ENCODE assay signal across 10 cellular contexts in genomic region chr1:156102634-156103511, GRCh38. TPM values are rescaled to one million over a fixed set of nuclear protein-coding genes. Genes with fewer than 3 reads are reported as not detected.
A peak's percentile ranks its signal among the peaks of the same experiment; 100 is the strongest.
DNase-seq lines count a peak whose midpoint lies in the region; ATAC-seq, FAIRE-seq and TF ChIP-seq lines count a peak whose summit lies in the region.
"Had no signal": no experiment of that assay in that cellular context is flagged by ENCODE, and none has a peak within 500 bp of the region (broad histone marks: within the 10 kb centered on the region; RNA-seq: fewer than 3 reads in every experiment).

No MANE protein-coding gene starts in this region.

- no peak overlapping the region for H3K23ac ChIP-seq in trophoblast cell (ENCODE audit: low read length)

- peak overlapping the region; percentile 95 for H4K91ac ChIP-seq in trophoblast cell (ENCODE audit: low read depth, low read length)

- H2AFZ ChIP-seq in OCI-LY3 (ENCODE audit: low read depth, low read length) = no peak overlapping the region
- no peak overlapping the region for H2AFZ ChIP-seq in endothelial cell of umbilical vein (ENCODE audit: low read depth, low read length)
- no peak overlapping the region for H2AFZ ChIP-seq in trophoblast cell (ENCODE audit: insufficient read depth, low read length, poor library complexity)

- H3K27ac ChIP-seq in OCI-LY3 (ENCODE audit: low read length) (no peak overlapping the region), endothelial cell of umbilical vein (ENCODE audit: insufficient read depth, low read depth, low read length) (peak overlapping the region; percentile 97), trophoblast cell (ENCODE audit: low read depth, low read length) (peak overlapping the region; percentile 78)

- H3K4ac ChIP-seq in trophoblast cell (ENCODE audit: low read depth, low read length) = peak overlapping the region; percentile 54

- no peaks in the 10 kb centered on the region for H3K36me3 ChIP-seq in OCI-LY3 (replicated peaks; ENCODE audit: low read depth, low read length)
- no peaks in the 10 kb centered on the region for H3K36me3 ChIP-seq in endothelial cell of umbilical vein (ENCODE audit: control insufficient read depth in 2 of 2, extremely low read depth in 1 of 2, insufficient read depth in 2 of 2, low read length in 2 of 2)
- peaks cover 3 to 10% of the 10 kb centered on the region in 2 experiments for H3K36me3 ChIP-seq in trophoblast cell (ENCODE audit: control insufficient read depth in 1 of 2, insufficient read depth in 2 of 2, low read length in 2 of 2)

- peak overlapping the region; percentile 11 for H2AK5ac ChIP-seq in trophoblast cell (ENCODE audit: low read length)

- no CpG with 5 or more reads among the region's 16 CpGs for WGBS in trophoblast cell (ENCODE audit: extremely low coverage, insufficient coverage, insufficient read length)

- H3K4me3 ChIP-seq in OCI-LY3 (ENCODE audit: low read length) = no peak overlapping the region
- H3K4me3 ChIP-seq in endothelial cell of umbilical vein (replicated peaks in 1 of 3; ENCODE audit: insufficient read depth in 1 of 3, low read depth in 1 of 3, low read length in 3 of 3) = no peak overlapping the region
- no peak overlapping the region for H3K4me3 ChIP-seq in trophoblast cell (ENCODE audit: low read depth, low read length)

- TF ChIP-seq POLR2A in endothelial cell of umbilical vein (IDR thresholded peaks at IDR 0.05; ENCODE audit: low read depth, low read length) = no peak

- H3K79me2 ChIP-seq in OCI-LY3 (ENCODE audit: low read length) (no peaks in the 10 kb centered on the region), endothelial cell of umbilical vein (ENCODE audit: control insufficient read depth, insufficient read depth, low read length) (no peaks in the 10 kb centered on the region), trophoblast cell (ENCODE audit: control insufficient read depth, insufficient read depth, low read length, poor library complexity) (peaks cover 11% of the 10 kb centered on the region)

- H4K8ac ChIP-seq in trophoblast cell (ENCODE audit: low read depth, low read length) = peak overlapping the region; percentile 22

- ATAC-seq in HG03439 (IDR thresholded peaks at IDR 0.05; ENCODE audit: unreplicated experiment) (no peak), GM18873 (IDR thresholded peaks at IDR 0.05; ENCODE audit: low FRiP score, unreplicated experiment) (no peak), GM18858 (IDR thresholded peaks at IDR 0.05; ENCODE audit: unreplicated experiment) (no peak)

- POLR2A ChIA-PET in endothelial cell of umbilical vein (lab: Charles Lee) = interaction anchor here (0.8 to 2.2 kb wide), 3 partner anchors 11 to 27 kb away, joined by 3 to 17 read pairs (median 4); partner anchors contain the start of gene LMNA

- dilution Hi-C loops in endothelial cell of umbilical vein (cut with MboI; ENCODE audit: extremely low pct_ligation_motif_present, low sequenced_read_pairs) = no loop called here

- H3K9ac ChIP-seq in OCI-LY3 (ENCODE audit: low read length) (no peak overlapping the region), endothelial cell of umbilical vein (replicated peaks; ENCODE audit: extremely low read depth, insufficient read depth, low read length) (peak overlapping the region; percentile 88), trophoblast cell (ENCODE audit: low read length) (no peak overlapping the region)

- CTCF ChIA-PET in endothelial cell of umbilical vein (lab: Charles Lee) = interaction anchor here (0.6 to 21.0 kb wide), 5 partner anchors 15 to 1623 kb away, joined by 3 to 627 read pairs (median 6); partner anchors contain the start of gene LMNA

- H2BK5ac ChIP-seq in trophoblast cell (ENCODE audit: low read depth, low read length, poor library complexity) = peak overlapping the region; percentile 23

- H3K4me2 ChIP-seq in OCI-LY3 (ENCODE audit: low read length) (0 out of 2 replicates have a peak overlapping the region, but pooled peaks have one; percentile 13), endothelial cell of umbilical vein (ENCODE audit: insufficient read depth, low read length) (peak overlapping the region; percentile 28), trophoblast cell (ENCODE audit: low read length) (no peak overlapping the region)

- H3K27me3 ChIP-seq in OCI-LY3 (ENCODE audit: low read depth, low read length) (peaks cover 16% of the 10 kb centered on the region), endothelial cell of umbilical vein (ENCODE audit: control insufficient read depth in 2 of 2, insufficient read depth in 2 of 2, low read length in 2 of 2) (no peaks in the 10 kb centered on the region), trophoblast cell (ENCODE audit: insufficient read depth, low read length) (no peaks in the 10 kb centered on the region)

- H2BK120ac ChIP-seq in trophoblast cell (ENCODE audit: insufficient read depth, low read length, poor library complexity) = peak overlapping the region; percentile 13

- H4K20me1 ChIP-seq in OCI-LY3 (ENCODE audit: insufficient read depth, low read length) = no peaks in the 10 kb centered on the region
- H4K20me1 ChIP-seq in endothelial cell of umbilical vein (replicated peaks; ENCODE audit: control insufficient read depth, extremely low read depth, insufficient read depth, low read length) = no peaks in the 10 kb centered on the region

- peak overlapping the region; percentile 43 for H3K18ac ChIP-seq in trophoblast cell (ENCODE audit: low read length)

- H3K4me1 ChIP-seq in OCI-LY3 (ENCODE audit: low read length) (peaks cover 43% of the 10 kb centered on the region), endothelial cell of umbilical vein (ENCODE audit: control insufficient read depth, extremely low read depth, insufficient read depth, low read length) (peaks cover 57% of the 10 kb centered on the region), trophoblast cell (ENCODE audit: control insufficient read depth in 1 of 2, insufficient read depth in 2 of 2, low read length in 2 of 2) (peaks cover 49 to 57% of the 10 kb centered on the region in 2 experiments)

- peak overlapping the region; percentile 14 for H3K14ac ChIP-seq in trophoblast cell (ENCODE audit: low read length)

- intact Hi-C loops in endothelial cell of umbilical vein (cut with micrococcal nuclease) = loop anchor here (1.0 to 5.0 kb wide), 2 partner anchors 27 to 109 kb away; partner anchors contain the start of gene PMF1

- H3K9me3 ChIP-seq in OCI-LY3 (ENCODE audit: insufficient read depth, low read length) = no peaks in the 10 kb centered on the region
- H3K9me3 ChIP-seq in endothelial cell of umbilical vein (replicated peaks; ENCODE audit: control insufficient read depth, insufficient read depth, low read length) = no peaks in the 10 kb centered on the region
- H3K9me3 ChIP-seq in trophoblast cell (ENCODE audit: insufficient read depth, low read depth, low read length) = no peaks in the 10 kb centered on the region

- FAIRE-seq in endothelial cell of umbilical vein (lab: Jason Lieb, UNC) = peak; percentile 85

- BruUV-seq in endothelial cell of umbilical vein (replicated peaks; lab: Mats Ljungman, UMichigan) = no TSS peak

- H3K9me1 ChIP-seq in endothelial cell of umbilical vein (replicated peaks; ENCODE audit: control insufficient read depth, extremely low read depth, insufficient read depth, low read length) = no peaks in the 10 kb centered on the region

- H3K79me1 ChIP-seq in trophoblast cell (ENCODE audit: low read length) = peaks cover 39% of the 10 kb centered on the region

- TF ChIP-seq CTCF in OCI-LY3 (IDR thresholded peaks at IDR 0.05; ENCODE audit: low read depth, low read length) = no peak
- no peak for TF ChIP-seq CTCF in endothelial cell of umbilical vein (IDR thresholded peaks at IDR 0.05; ENCODE audit: extremely low read depth in 1 of 2, insufficient read depth in 1 of 2, low read depth in 1 of 2, low read length in 2 of 2)

- no peak overlapping the region for H4K12ac ChIP-seq in trophoblast cell (ENCODE audit: low read depth, low read length)

- DNase-seq in COLO668 (lab: John Stamatoyannopoulos, UW; ENCODE audit: unreplicated experiment) (peak; percentile 27), endothelial cell of umbilical vein (ENCODE audit: low read depth, low spot score) (peak; percentile 95), trophoblast cell (no peak), activated gamma-delta T cell (lab: John Stamatoyannopoulos, UW) (no peak)
- DNase-seq: NCI-H2081 treated with DMSO at 0.1 percent for 48 hours, retina had no signal

- peak overlapping the region; percentile 23 for H2BK12ac ChIP-seq in trophoblast cell (ENCODE audit: low read length)

RNA-seq across cellular contexts. Expression of gene LMNA, which starts 11.6 kb away (rescaled TPM):
- total RNA-seq in endothelial cell of umbilical vein = 715 and 742 TPM in 2 replicates
- polyA plus RNA-seq in endothelial cell of umbilical vein = 371 and 461 TPM in 2 replicates
- 321 and 340 TPM in 2 replicates for polyA plus RNA-seq in endothelial cell of umbilical vein (2011; cell fraction: cytosol; rRNA removed)
- polyA plus RNA-seq in endothelial cell of umbilical vein (2011; cell fraction: nucleus; rRNA removed) = 623 and 650 TPM in 2 replicates
- polyA plus RNA-seq in endothelial cell of umbilical vein (2012) = 280 and 286 TPM in 2 replicates
- polyA minus RNA-seq in endothelial cell of umbilical vein = 205 and 294 TPM in 2 replicates
- 389 TPM for polyA minus RNA-seq in endothelial cell of umbilical vein (2011; cell fraction: cytosol; rRNA and poly(A)+ RNA removed)
- polyA minus RNA-seq in endothelial cell of umbilical vein (2011; cell fraction: nucleus; rRNA and poly(A)+ RNA removed) = 132 and 240 TPM in 2 replicates
- polyA plus RNA-seq in trophoblast cell (2013) = 414 and 457 TPM in 2 replicates

RNA-seq across cellular contexts. Expression of gene MEX3A, which starts 20.6 kb away (rescaled TPM):
- total RNA-seq in endothelial cell of umbilical vein = 23.6 and 26.6 TPM in 2 replicates
- polyA plus RNA-seq in endothelial cell of umbilical vein = 20.2 and 22.0 TPM in 2 replicates
- 14.0 and 16.6 TPM in 2 replicates for polyA plus RNA-seq in endothelial cell of umbilical vein (2011; cell fraction: cytosol; rRNA removed)
- polyA plus RNA-seq in endothelial cell of umbilical vein (2011; cell fraction: nucleus; rRNA removed) = 17.9 and 22.9 TPM in 2 replicates
- polyA plus RNA-seq in endothelial cell of umbilical vein (2012) = 14.7 and 16.6 TPM in 2 replicates
- 26.8 and 30.9 TPM in 2 replicates for polyA minus RNA-seq in endothelial cell of umbilical vein
- 3.7 TPM for polyA minus RNA-seq in endothelial cell of umbilical vein (2011; cell fraction: cytosol; rRNA and poly(A)+ RNA removed)
- 10.9 and 12.6 TPM in 2 replicates for polyA minus RNA-seq in endothelial cell of umbilical vein (2011; cell fraction: nucleus; rRNA and poly(A)+ RNA removed)
- 38.9 and 40.4 TPM in 2 replicates for polyA plus RNA-seq in trophoblast cell (2013)

RNA-seq across cellular contexts. Expression of gene RAB25, which starts 41.9 kb away (rescaled TPM):
- not detected in 2 replicates for total RNA-seq in endothelial cell of umbilical vein
- polyA plus RNA-seq in endothelial cell of umbilical vein = not detected in 2 replicates
- not detected in 2 replicates for polyA plus RNA-seq in endothelial cell of umbilical vein (2011; cell fraction: cytosol; rRNA removed)
- polyA plus RNA-seq in endothelial cell of umbilical vein (2011; cell fraction: nucleus; rRNA removed) = not detected in 2 replicates
- not detected in 2 replicates for polyA plus RNA-seq in endothelial cell of umbilical vein (2012)
- 0.53 TPM in 1 of 2 replicates, not detected in the other for polyA minus RNA-seq in endothelial cell of umbilical vein
- polyA minus RNA-seq in endothelial cell of umbilical vein (2011; cell fraction: cytosol; rRNA and poly(A)+ RNA removed) = not detected
- not detected in 2 replicates for polyA minus RNA-seq in endothelial cell of umbilical vein (2011; cell fraction: nucleus; rRNA and poly(A)+ RNA removed)
- polyA plus RNA-seq in trophoblast cell (2013) = 92.3 and 94.0 TPM in 2 replicates

RNA-seq across cellular contexts. Expression of gene LAMTOR2, which starts 48.3 kb away (rescaled TPM):
- total RNA-seq in endothelial cell of umbilical vein = 77.7 and 80.3 TPM in 2 replicates
- polyA plus RNA-seq in endothelial cell of umbilical vein = 136 and 145 TPM in 2 replicates
- polyA plus RNA-seq in endothelial cell of umbilical vein (2011; cell fraction: cytosol; rRNA removed) = 127 and 134 TPM in 2 replicates
- 26.3 and 33.6 TPM in 2 replicates for polyA plus RNA-seq in endothelial cell of umbilical vein (2011; cell fraction: nucleus; rRNA removed)
- polyA plus RNA-seq in endothelial cell of umbilical vein (2012) = 80.8 and 89.4 TPM in 2 replicates
- 34.9 and 36.8 TPM in 2 replicates for polyA minus RNA-seq in endothelial cell of umbilical vein
- polyA minus RNA-seq in endothelial cell of umbilical vein (2011; cell fraction: cytosol; rRNA and poly(A)+ RNA removed) = 31.1 TPM
- polyA minus RNA-seq in endothelial cell of umbilical vein (2011; cell fraction: nucleus; rRNA and poly(A)+ RNA removed) = 5.2 and 7.0 TPM in 2 replicates
- 71.8 and 76.8 TPM in 2 replicates for polyA plus RNA-seq in trophoblast cell (2013)

RNA-seq across cellular contexts. Expression of gene UBQLN4, which starts 49.3 kb away (rescaled TPM):
- 48.1 and 50.8 TPM in 2 replicates for total RNA-seq in endothelial cell of umbilical vein
- 50.5 and 53.6 TPM in 2 replicates for polyA plus RNA-seq in endothelial cell of umbilical vein
- 35.4 and 37.2 TPM in 2 replicates for polyA plus RNA-seq in endothelial cell of umbilical vein (2011; cell fraction: cytosol; rRNA removed)
- 69.3 and 71.6 TPM in 2 replicates for polyA plus RNA-seq in endothelial cell of umbilical vein (2011; cell fraction: nucleus; rRNA removed)
- 33.9 and 41.1 TPM in 2 replicates for polyA plus RNA-seq in endothelial cell of umbilical vein (2012)
- polyA minus RNA-seq in endothelial cell of umbilical vein = 56.5 and 63.4 TPM in 2 replicates
- 33.5 TPM for polyA minus RNA-seq in endothelial cell of umbilical vein (2011; cell fraction: cytosol; rRNA and poly(A)+ RNA removed)
- polyA minus RNA-seq in endothelial cell of umbilical vein (2011; cell fraction: nucleus; rRNA and poly(A)+ RNA removed) = 22.3 and 29.8 TPM in 2 replicates
- polyA plus RNA-seq in trophoblast cell (2013) = 44.6 and 45.7 TPM in 2 replicates

Comparison
In these comparisons a context has a peak if more than half of its experiments do, and no peak if none do; other contexts are left out.
1. DNase-seq: peak in COLO668 (single experiment) and endothelial cell of umbilical vein (single experiment); none in trophoblast cell (0 of 2) and activated gamma-delta T cell (single experiment).